10 cellular contexts compared by ENCODE assay signal in genomic region chr2:5914831-5915611, GRCh38.
DNase-seq lines count a peak whose midpoint lies in the region; ATAC-seq, FAIRE-seq and TF ChIP-seq lines count a peak whose summit lies in the region.
"Had no signal": no experiment of that assay in that cellular context is flagged by ENCODE, and none has a peak within 500 bp of the region (broad histone marks: within the 10 kb centered on the region; RNA-seq: fewer than 3 reads in every experiment).

No MANE protein-coding gene starts in this region.

- peak overlapping the region; percentile 45 for H3K27ac ChIP-seq in mesendoderm (ENCODE audit: low read depth, low read length)
- H3K27ac ChIP-seq in tibial artery: no peak overlapping the region

- no peak for FAIRE-seq in H54 (lab: Jason Lieb, UNC)

- no peak overlapping the region for H2BK120ac ChIP-seq in mesendoderm (ENCODE audit: low read depth, low read length)

- H3K4me3 ChIP-seq in mesendoderm (ENCODE audit: low read length) (no peak overlapping the region), tibial artery (no peak overlapping the region)

- H3K36me3 ChIP-seq in mesendoderm (ENCODE audit: control insufficient read depth, insufficient read depth, low read length) (no peaks in the 10 kb centered on the region), tibial artery (no peaks in the 10 kb centered on the region)

- TF ChIP-seq POLR2A in H54 (IDR thresholded peaks at IDR 0.05; ENCODE audit: low read depth, low read length): no peak

- peaks cover 10% of the 10 kb centered on the region for H3K4me1 ChIP-seq in mesendoderm (ENCODE audit: control insufficient read depth, low read depth, low read length)
- H3K4me1 ChIP-seq in tibial artery: no peaks in the 10 kb centered on the region

- H3K9ac ChIP-seq in mesendoderm (ENCODE audit: low read length): no peak overlapping the region

- H3K9me3 ChIP-seq in tibial artery: no peaks in the 10 kb centered on the region

- no peak for ATAC-seq in HG03097 (IDR thresholded peaks at IDR 0.05; ENCODE audit: low FRiP score, unreplicated experiment)

- H2BK5ac ChIP-seq in mesendoderm (ENCODE audit: low read length): no peak overlapping the region

- H3K27me3 ChIP-seq in mesendoderm (ENCODE audit: insufficient read depth, low read length, poor library complexity): peaks cover 10% of the 10 kb centered on the region
- H3K27me3 ChIP-seq in tibial artery: no peaks in the 10 kb centered on the region

- no peak overlapping the region for H3K18ac ChIP-seq in mesendoderm (ENCODE audit: low read length)

- H3K79me2 ChIP-seq in mesendoderm (ENCODE audit: control insufficient read depth, insufficient read depth, low read length): no peaks in the 10 kb centered on the region

- H3K79me1 ChIP-seq in mesendoderm (ENCODE audit: low read length): no peaks in the 10 kb centered on the region

- H3K56ac ChIP-seq in mesendoderm (ENCODE audit: low read length): peak overlapping the region; percentile 45

- H2BK15ac ChIP-seq in mesendoderm (replicated peaks; ENCODE audit: low read depth): no peak overlapping the region

- in situ Hi-C loops in ACHN (cut with HindIII; ENCODE audit: low pct_ligation_motif_present, low pct_unique_long_range_greater_than_20kb, low sequenced_read_pairs): no loop called here

- no peak overlapping the region for H3K4ac ChIP-seq in mesendoderm (ENCODE audit: low read depth, low read length)

- DNase-seq in ACHN (peak; percentile 68), NCI-H2107 treated with DMSO at 0.1 percent for 48 hours (lab: John Stamatoyannopoulos, UW; ENCODE audit: unreplicated experiment) (peak; percentile 66), ecto neural progenitor cell (ENCODE audit: low spot score) (peak; percentile 72), mesendoderm (peak; percentile 97), H54 (ENCODE audit: insufficient read length, low spot score) (no peak), activated T-cell treated with anti-CD3 and anti-CD28 coated beads for 4 hours (no peak), tibial artery (no peak)
- DNase-seq: effector CD8-positive, alpha-beta T cell; immature natural killer cell had no signal

- intact Hi-C loops in tibial artery (cut with DNase I; ENCODE audit: low total_unique reads): no loop called here

- no peak overlapping the region for H3K23ac ChIP-seq in mesendoderm (ENCODE audit: low read length)

- no CpG with 5 or more reads among the region's 7 CpGs for WGBS in mesendoderm (ENCODE audit: extremely low coverage, insufficient coverage, low lambda C conversion rate)

- H4K8ac ChIP-seq in mesendoderm (ENCODE audit: low read depth, low read length): no peak overlapping the region

- TF ChIP-seq CTCF in tibial artery (IDR thresholded peaks at IDR 0.05): no peak

- H4K5ac ChIP-seq in mesendoderm (ENCODE audit: low read length): no peak overlapping the region

- no peak overlapping the region for H2AK5ac ChIP-seq in mesendoderm (ENCODE audit: low read length)

- H3K4me2 ChIP-seq in mesendoderm (ENCODE audit: low read length): no peak overlapping the region

Comparison
In these comparisons a context has a peak if more than half of its experiments do, and no peak if none do; other contexts are left out.
1. DNase-seq: peak in ACHN (single experiment), NCI-H2107 treated with DMSO at 0.1 percent for 48 hours (single experiment), ecto neural progenitor cell (single experiment) and mesendoderm (single experiment); none in H54 (single experiment), activated T-cell treated with anti-CD3 and anti-CD28 coated beads for 4 hours (single experiment) and tibial artery (0 of 2).